In the genomic region with DNA sequence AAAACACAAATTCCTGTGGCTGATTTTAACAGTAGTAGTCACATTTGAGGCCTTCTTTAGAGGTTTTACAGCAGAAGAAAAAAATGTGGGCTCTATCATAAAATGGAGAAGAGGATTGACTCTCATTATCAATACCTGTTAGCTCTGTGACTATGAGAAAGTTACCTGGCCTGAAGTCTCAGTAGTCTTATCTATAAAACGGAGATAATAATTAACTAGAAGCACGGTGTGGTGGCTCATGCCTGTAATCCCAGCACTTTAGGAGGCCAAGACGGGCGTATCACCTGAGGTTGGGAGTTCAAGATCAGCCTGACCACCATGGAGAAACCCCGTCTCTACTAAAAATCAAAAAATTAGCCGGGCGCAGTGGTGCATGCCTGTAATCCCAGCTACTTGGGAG, we compare ENCODE assay signal across 1 cellular context.
TF ChIP-seq lines count a peak whose summit lies in the region.

No MANE protein-coding gene starts in this region.

TF ChIP-seq in SK-N-SH treated with all-trans-retinoic acid at 6 μM for 48 hours, 23 proteins besides CTCF, POLR2A, EP300 and RAD21 (continued from another document):
- TF ChIP-seq, protein P1, sequence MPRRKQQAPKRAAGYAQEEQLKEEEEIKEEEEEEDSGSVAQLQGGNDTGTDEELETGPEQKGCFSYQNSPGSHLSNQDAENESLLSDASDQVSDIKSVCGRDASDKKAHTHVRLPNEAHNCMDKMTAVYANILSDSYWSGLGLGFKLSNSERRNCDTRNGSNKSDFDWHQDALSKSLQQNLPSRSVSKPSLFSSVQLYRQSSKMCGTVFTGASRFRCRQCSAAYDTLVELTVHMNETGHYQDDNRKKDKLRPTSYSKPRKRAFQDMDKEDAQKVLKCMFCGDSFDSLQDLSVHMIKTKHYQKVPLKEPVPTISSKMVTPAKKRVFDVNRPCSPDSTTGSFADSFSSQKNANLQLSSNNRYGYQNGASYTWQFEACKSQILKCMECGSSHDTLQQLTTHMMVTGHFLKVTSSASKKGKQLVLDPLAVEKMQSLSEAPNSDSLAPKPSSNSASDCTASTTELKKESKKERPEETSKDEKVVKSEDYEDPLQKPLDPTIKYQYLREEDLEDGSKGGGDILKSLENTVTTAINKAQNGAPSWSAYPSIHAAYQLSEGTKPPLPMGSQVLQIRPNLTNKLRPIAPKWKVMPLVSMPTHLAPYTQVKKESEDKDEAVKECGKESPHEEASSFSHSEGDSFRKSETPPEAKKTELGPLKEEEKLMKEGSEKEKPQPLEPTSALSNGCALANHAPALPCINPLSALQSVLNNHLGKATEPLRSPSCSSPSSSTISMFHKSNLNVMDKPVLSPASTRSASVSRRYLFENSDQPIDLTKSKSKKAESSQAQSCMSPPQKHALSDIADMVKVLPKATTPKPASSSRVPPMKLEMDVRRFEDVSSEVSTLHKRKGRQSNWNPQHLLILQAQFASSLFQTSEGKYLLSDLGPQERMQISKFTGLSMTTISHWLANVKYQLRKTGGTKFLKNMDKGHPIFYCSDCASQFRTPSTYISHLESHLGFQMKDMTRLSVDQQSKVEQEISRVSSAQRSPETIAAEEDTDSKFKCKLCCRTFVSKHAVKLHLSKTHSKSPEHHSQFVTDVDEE (CRISPR knock-in tag; IDR thresholded peaks at IDR 0.05), result no peak
- TF ChIP-seq CSRNP3 (CRISPR knock-in tag; IDR thresholded peaks at IDR 0.05) (no peak), OSR1 (CRISPR knock-in tag; IDR thresholded peaks at IDR 0.05) (no peak), CSDC2 (CRISPR knock-in tag; IDR thresholded peaks at IDR 0.05) (no peak), ZNF565 (CRISPR knock-in tag; conservative IDR thresholded peaks at IDR 0.05; ENCODE audit: low read depth) (no peak), ARNTL (CRISPR knock-in tag; IDR thresholded peaks at IDR 0.05; ENCODE audit: borderline replicate concordance, low read depth) (no peak), ISL1 (CRISPR knock-in tag; IDR thresholded peaks at IDR 0.05) (no peak), CREB5 (CRISPR knock-in tag; IDR thresholded peaks at IDR 0.05; ENCODE audit: low read depth) (no peak)
- TF ChIP-seq, protein P2, sequence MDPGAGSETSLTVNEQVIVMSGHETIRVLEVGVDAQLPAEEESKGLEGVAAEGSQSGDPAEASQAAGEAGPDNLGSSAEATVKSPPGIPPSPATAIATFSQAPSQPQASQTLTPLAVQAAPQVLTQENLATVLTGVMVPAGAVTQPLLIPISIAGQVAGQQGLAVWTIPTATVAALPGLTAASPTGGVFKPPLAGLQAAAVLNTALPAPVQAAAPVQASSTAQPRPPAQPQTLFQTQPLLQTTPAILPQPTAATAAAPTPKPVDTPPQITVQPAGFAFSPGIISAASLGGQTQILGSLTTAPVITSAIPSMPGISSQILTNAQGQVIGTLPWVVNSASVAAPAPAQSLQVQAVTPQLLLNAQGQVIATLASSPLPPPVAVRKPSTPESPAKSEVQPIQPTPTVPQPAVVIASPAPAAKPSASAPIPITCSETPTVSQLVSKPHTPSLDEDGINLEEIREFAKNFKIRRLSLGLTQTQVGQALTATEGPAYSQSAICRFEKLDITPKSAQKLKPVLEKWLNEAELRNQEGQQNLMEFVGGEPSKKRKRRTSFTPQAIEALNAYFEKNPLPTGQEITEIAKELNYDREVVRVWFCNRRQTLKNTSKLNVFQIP (CRISPR knock-in tag; IDR thresholded peaks at IDR 0.05; ENCODE audit: borderline replicate concordance, low read depth), result no peak
